Comparison of ENCODE assay signal across 8 cellular contexts in the genomic region with DNA sequence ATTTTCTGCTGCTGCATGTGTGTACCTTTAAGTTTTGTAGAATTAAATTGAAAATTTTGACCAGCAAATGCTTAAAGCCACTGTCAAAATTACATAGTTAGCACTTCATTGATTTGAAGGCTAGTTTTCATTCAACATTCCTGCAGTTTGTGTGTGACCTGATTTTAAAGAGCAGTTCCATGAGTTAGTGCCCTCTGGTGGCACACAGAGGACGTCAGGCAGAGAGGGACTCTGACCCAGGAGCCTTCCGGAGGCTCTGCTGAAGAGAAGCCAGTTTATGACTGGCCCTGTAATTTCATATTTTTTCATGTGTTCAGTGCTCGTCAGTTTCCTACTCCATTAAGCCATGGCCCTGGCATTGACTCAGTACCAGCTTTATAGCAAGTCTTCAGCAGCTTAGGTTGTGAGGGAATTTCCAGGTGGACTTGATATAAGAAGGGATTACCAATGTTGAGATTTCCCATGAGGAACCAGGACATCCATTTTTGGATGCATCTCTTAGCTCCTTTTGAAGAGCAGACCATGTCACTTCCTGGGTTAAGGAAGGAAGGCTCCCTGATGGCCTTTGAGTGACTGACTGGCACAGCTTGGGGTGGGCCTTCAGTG.
A peak's percentile ranks its signal among the peaks of the same experiment; 100 is the strongest.
DNase-seq lines count a peak whose midpoint lies in the region; ATAC-seq and TF ChIP-seq lines count a peak whose summit lies in the region.

No MANE protein-coding gene starts in this region.

- H3K27ac ChIP-seq in parathyroid adenoma = no peak overlapping the region

- H3K36me3 ChIP-seq in parathyroid adenoma (ENCODE audit: control insufficient read depth, insufficient read depth, low read length) = no peaks in the 10 kb centered on the region

- no peak overlapping the region for H3K9ac ChIP-seq in parathyroid adenoma

- H3K27me3 ChIP-seq in parathyroid adenoma (ENCODE audit: control insufficient read depth, insufficient read depth, low read length) = no peaks in the 10 kb centered on the region

- no peaks in the 10 kb centered on the region for H3K9me3 ChIP-seq in parathyroid adenoma (ENCODE audit: control insufficient read depth, low read length)

- no peak overlapping the region for H2AFZ ChIP-seq in parathyroid adenoma

- H3K4me2 ChIP-seq in parathyroid adenoma (ENCODE audit: low read length) = no peak overlapping the region

- no peak for ATAC-seq in HG03108 (IDR thresholded peaks at IDR 0.05; ENCODE audit: unreplicated experiment)
- no peak for ATAC-seq in HG02973 (IDR thresholded peaks at IDR 0.05; ENCODE audit: unreplicated experiment)

- H3K4me1 ChIP-seq in parathyroid adenoma = no peaks in the 10 kb centered on the region

- H3K79me2 ChIP-seq in parathyroid adenoma = peaks cover 2% of the 10 kb centered on the region

- peak; percentile 68 for TF ChIP-seq CTCF in parathyroid adenoma (IDR thresholded peaks at IDR 0.05)

- DNase-seq in Ammon's horn (ENCODE audit: low spot score) (peak; percentile 72), GM19240 (ENCODE audit: insufficient read length, low spot score) (peak; percentile 17), NCI-H69 (lab: John Stamatoyannopoulos, UW) (peak; percentile 37), germinal center (ENCODE audit: low spot score) (peak; percentile 37)
- peak; percentile 29 for DNase-seq in activated CD8-positive, alpha-beta memory T cell treated with anti-CD3 and anti-CD28 coated beads, Interleukin-2, amount 50 U/mL, for 4 hours

- H3K4me3 ChIP-seq in parathyroid adenoma (ENCODE audit: low read depth, low read length) = no peak overlapping the region

Comparison
In these comparisons a context has a peak if more than half of its experiments do, and no peak if none do; other contexts are left out.
1. DNase-seq: peak in every context shown above with its lines; median percentile 72 in Ammon's horn; 37 in NCI-H69; 37 in germinal center; 29 in activated CD8-positive, alpha-beta memory T cell treated with anti-CD3 and anti-CD28 coated beads, Interleukin-2, amount 50 U/mL, for 4 hours; 17 in GM19240.